ENCODE assay signal across 16 cellular contexts in genomic region chr4:81084624-81085023, GRCh38. TPM values are rescaled to one million over a fixed set of nuclear protein-coding genes. Genes with fewer than 3 reads are reported as not detected.
"Had no signal": no experiment of that assay in that cellular context is flagged by ENCODE, and none has a peak within 500 bp of the region (broad histone marks: within the 10 kb centered on the region; RNA-seq: fewer than 3 reads in every experiment).

No MANE protein-coding gene starts in this region.

- H3K4me3 ChIP-seq: adrenal gland, cardiac muscle cell, dorsolateral prefrontal cortex, heart left ventricle, lung, tibial artery had no signal

- H3K36me3 ChIP-seq: adrenal gland, cardiac muscle cell, heart left ventricle, tibial artery had no signal

- H3K4me1 ChIP-seq: adrenal gland, heart left ventricle, tibial artery had no signal

- H3K27me3 ChIP-seq: adrenal gland, cardiac muscle cell, heart left ventricle, tibial artery had no signal

- DNase-seq: activated CD4-positive, alpha-beta memory T cell treated with anti-CD3 and anti-CD28 coated beads for 36 hours; activated CD4-positive, alpha-beta T cell treated with anti-CD3 and anti-CD28 coated beads for 36 hours; activated effector memory CD4-positive, alpha-beta T cell treated with Interleukin-2 at 50 U/mL for 16 hours; activated naive CD4-positive, alpha-beta T cell treated with anti-CD3 and anti-CD28 coated beads, Interleukin-2, amount 50 U/mL, for 16 hours; activated T-cell treated with anti-CD3 and anti-CD28 coated beads, Interleukin-2, amount 50 U/mL, for 4 hours; adrenal gland; dorsolateral prefrontal cortex; erythroblast; heart left ventricle; left colon; naive B cell; T-helper 17 cell; tibial artery had no signal

- ATAC-seq: activated CD4-positive, alpha-beta T cell treated with anti-CD3 and anti-CD28 coated beads for 36 hours; activated T-cell treated with anti-CD3 and anti-CD28 coated beads, Interleukin-2, amount 50 U/mL, for 4 hours; heart left ventricle; stimulated activated memory B cell treated with anti-CD40 and anti-IgM and Interleukin-4, amounts not matched to agents 10 μg/mL and 1 μg/mL and 100 μg/mL, for 72 hours; T-helper 17 cell had no signal

- H3K27ac ChIP-seq: adrenal gland, cardiac muscle cell, dorsolateral prefrontal cortex, heart left ventricle, tibial artery had no signal

- H3K9me3 ChIP-seq: adrenal gland, heart left ventricle had no signal

RNA-seq across cellular contexts. Expression of gene BMP3, which starts 54.1 kb away (rescaled TPM):
- total RNA-seq: activated CD4-positive, alpha-beta memory T cell treated with anti-CD3 and anti-CD28 coated beads for 36 hours; activated CD4-positive, alpha-beta T cell treated with anti-CD3 and anti-CD28 coated beads for 36 hours; activated T-cell treated with anti-CD3 and anti-CD28 coated beads, Interleukin-2, amount 50 U/mL, for 4 hours; T-helper 17 cell had no signal
- polyA plus RNA-seq: cardiac muscle cell, heart left ventricle had no signal
